In the genomic region with DNA sequence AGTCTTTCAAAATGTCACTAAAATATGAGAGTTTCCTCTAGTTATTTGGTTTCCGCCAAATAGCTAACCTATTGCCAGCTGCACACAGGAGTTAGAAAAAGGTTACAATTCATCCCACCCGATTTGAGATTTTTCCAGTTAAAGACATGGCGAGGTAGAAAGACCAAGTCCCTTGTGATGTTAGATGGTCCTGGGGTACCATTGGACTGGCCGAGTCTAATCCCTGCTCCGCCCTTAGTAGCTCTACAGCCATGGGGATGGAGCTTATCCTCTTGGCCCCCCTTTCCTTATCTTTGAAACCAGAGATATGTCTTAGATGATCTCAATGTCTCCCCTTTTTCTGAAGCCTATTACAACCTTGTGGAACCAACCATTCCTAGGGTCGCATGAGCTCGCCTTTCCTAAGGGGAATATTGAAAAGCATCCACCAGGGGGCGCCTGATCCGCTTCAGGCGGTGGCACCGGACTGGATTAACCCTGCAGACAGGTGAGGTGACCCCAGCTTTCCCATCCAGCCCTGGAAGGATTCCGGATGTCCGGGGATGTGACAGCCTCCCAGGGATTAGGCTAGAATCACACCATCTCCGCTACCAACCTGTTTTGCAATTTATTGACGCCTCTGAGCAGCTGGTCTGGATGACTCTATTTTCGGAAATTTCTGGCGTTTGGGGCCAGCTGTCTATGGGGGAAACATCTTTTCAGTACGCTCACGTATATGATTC, we compare ENCODE assay signal across 9 cellular contexts.
A peak's percentile ranks its signal among the peaks of the same experiment; 100 is the strongest.
DNase-seq lines count a peak whose midpoint lies in the region; ATAC-seq, FAIRE-seq and TF ChIP-seq lines count a peak whose summit lies in the region.
"Had no signal": no experiment of that assay in that cellular context is flagged by ENCODE, and none has a peak within 500 bp of the region (broad histone marks: within the 10 kb centered on the region; RNA-seq: fewer than 3 reads in every experiment).

No MANE protein-coding gene starts in this region.

- no peak overlapping the region for H3K4me3 ChIP-seq in smooth muscle cell

- no peaks in the 10 kb centered on the region for H3K79me2 ChIP-seq in smooth muscle cell (ENCODE audit: low read depth)

- peaks cover 32% of the 10 kb centered on the region for H3K27me3 Mint-ChIP-seq in stimulated activated memory B cell treated with anti-CD40 and anti-IgM and Interleukin-4, amounts not matched to agents 10 μg/mL and 1 μg/mL and 100 μg/mL, for 72 hours

- H4K20me1 ChIP-seq in smooth muscle cell (ENCODE audit: low read depth) = no peaks in the 10 kb centered on the region

- peaks cover 4% of the 10 kb centered on the region for H3K27me3 ChIP-seq in smooth muscle cell (ENCODE audit: low read depth)

- H3K36me3 Mint-ChIP-seq in stimulated activated memory B cell treated with anti-CD40 and anti-IgM and Interleukin-4, amounts not matched to agents 10 μg/mL and 1 μg/mL and 100 μg/mL, for 72 hours = no peaks in the 10 kb centered on the region

- 38% methylated on average over 19 of the region's 19 CpGs for WGBS in smooth muscle cell (ENCODE audit: low lambda C conversion rate)

- no peak overlapping the region for H3K27ac ChIP-seq in smooth muscle cell (ENCODE audit: low read depth)

- peaks cover 6% of the 10 kb centered on the region for H3K9me3 Mint-ChIP-seq in stimulated activated memory B cell treated with anti-CD40 and anti-IgM and Interleukin-4, amounts not matched to agents 10 μg/mL and 1 μg/mL and 100 μg/mL, for 72 hours

- ATAC-seq in left cardiac atrium (peak; percentile 44 to 60), HG02642 (IDR thresholded peaks at IDR 0.05; ENCODE audit: poor library complexity, unreplicated experiment) (no peak)
- ATAC-seq in stimulated activated memory B cell treated with anti-CD40 and anti-IgM and Interleukin-4, amounts not matched to agents 10 μg/mL and 1 μg/mL and 100 μg/mL, for 72 hours = no peak

- TF ChIP-seq RAD21 in Ishikawa (IDR thresholded peaks at IDR 0.05; ENCODE audit: low read depth) = peak; percentile 81

- H3K36me3 ChIP-seq in smooth muscle cell (ENCODE audit: low read depth) = no peaks in the 10 kb centered on the region

- H3K4me3 Mint-ChIP-seq in stimulated activated memory B cell treated with anti-CD40 and anti-IgM and Interleukin-4, amounts not matched to agents 10 μg/mL and 1 μg/mL and 100 μg/mL, for 72 hours = no peak overlapping the region

- in situ Hi-C loops in SK-MEL-5 (cut with HindIII; ENCODE audit: low pct_unique_long_range_greater_than_20kb, low sequenced_read_pairs) = no loop called here

- no peaks in the 10 kb centered on the region for H3K9me3 ChIP-seq in smooth muscle cell (replicated peaks; ENCODE audit: low read depth)

- intact Hi-C loops in left cardiac atrium (cut with DNase I) = loop anchor here in 1 of 2 donors (2.0 kb wide), 1 partner anchor 296 kb away; no protein-coding TSS in a partner anchor

- no peaks in the 10 kb centered on the region for H3F3A ChIP-seq in smooth muscle cell (ENCODE audit: low read depth)

- H3K4me1 ChIP-seq in smooth muscle cell (ENCODE audit: low read depth) = no peaks in the 10 kb centered on the region

- DNase-seq in D721Med (ENCODE audit: insufficient read length, low spot score) (peak; percentile 47), SK-MEL-5 (ENCODE audit: low read depth, low spot score) (peak; percentile 64), left cardiac atrium (peak; percentile 59), smooth muscle cell (lab: John Stamatoyannopoulos, UW; ENCODE audit: unreplicated experiment) (no peak)
- DNase-seq in activated gamma-delta T cell treated with anti-CD3 and anti-CD28 coated beads, Interleukin-2, amount 50 U/mL, for 16 hours (ENCODE audit: low read depth) = peak; percentile 40

- TF ChIP-seq CTCF in D721Med (IDR thresholded peaks at IDR 0.05; ENCODE audit: insufficient read depth, missing control alignments) = peak; percentile 67
- peak; percentile 82 for TF ChIP-seq CTCF in smooth muscle cell (IDR thresholded peaks at IDR 0.05; ENCODE audit: borderline replicate concordance, insufficient read depth, poor library complexity, severe bottlenecking)

- no peak for TF ChIP-seq EP300 in Ishikawa (IDR thresholded peaks at IDR 0.05; ENCODE audit: borderline replicate concordance)

- no peak overlapping the region for H3K9ac ChIP-seq in smooth muscle cell (ENCODE audit: low read depth)

- H2AFZ ChIP-seq in smooth muscle cell (ENCODE audit: low read depth) = no peak overlapping the region

- no peaks in the 10 kb centered on the region for H3K4me1 Mint-ChIP-seq in stimulated activated memory B cell treated with anti-CD40 and anti-IgM and Interleukin-4, amounts not matched to agents 10 μg/mL and 1 μg/mL and 100 μg/mL, for 72 hours

- H3K27ac Mint-ChIP-seq in stimulated activated memory B cell treated with anti-CD40 and anti-IgM and Interleukin-4, amounts not matched to agents 10 μg/mL and 1 μg/mL and 100 μg/mL, for 72 hours = no peak overlapping the region

- no peak for FAIRE-seq in D721Med (lab: Jason Lieb, UNC)
- FAIRE-seq: TTC549 had no signal

- H3K4me2 ChIP-seq in smooth muscle cell = no peak overlapping the region

TF ChIP-seq in Ishikawa, 13 proteins besides CTCF, POLR2A, EP300 and RAD21:
- TF ChIP-seq, protein P1, sequence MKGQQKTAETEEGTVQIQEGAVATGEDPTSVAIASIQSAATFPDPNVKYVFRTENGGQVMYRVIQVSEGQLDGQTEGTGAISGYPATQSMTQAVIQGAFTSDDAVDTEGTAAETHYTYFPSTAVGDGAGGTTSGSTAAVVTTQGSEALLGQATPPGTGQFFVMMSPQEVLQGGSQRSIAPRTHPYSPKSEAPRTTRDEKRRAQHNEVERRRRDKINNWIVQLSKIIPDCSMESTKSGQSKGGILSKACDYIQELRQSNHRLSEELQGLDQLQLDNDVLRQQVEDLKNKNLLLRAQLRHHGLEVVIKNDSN (IDR thresholded peaks at IDR 0.05) = no peak
- TF ChIP-seq TAF1 (IDR thresholded peaks at IDR 0.05; ENCODE audit: low read depth) (no peak), FOXM1 (IDR thresholded peaks at IDR 0.05; ENCODE audit: borderline replicate concordance, low read depth) (no peak)

Comparison
In these comparisons a context has a peak if more than half of its experiments do, and no peak if none do; other contexts are left out.
1. ATAC-seq: peak in left cardiac atrium (2 of 2); none in stimulated activated memory B cell treated with anti-CD40 and anti-IgM and Interleukin-4, amounts not matched to agents 10 μg/mL and 1 μg/mL and 100 μg/mL, for 72 hours (single experiment) and HG02642 (single experiment).